Comparison of ENCODE assay signal across 1 cellular context in the genomic region with DNA sequence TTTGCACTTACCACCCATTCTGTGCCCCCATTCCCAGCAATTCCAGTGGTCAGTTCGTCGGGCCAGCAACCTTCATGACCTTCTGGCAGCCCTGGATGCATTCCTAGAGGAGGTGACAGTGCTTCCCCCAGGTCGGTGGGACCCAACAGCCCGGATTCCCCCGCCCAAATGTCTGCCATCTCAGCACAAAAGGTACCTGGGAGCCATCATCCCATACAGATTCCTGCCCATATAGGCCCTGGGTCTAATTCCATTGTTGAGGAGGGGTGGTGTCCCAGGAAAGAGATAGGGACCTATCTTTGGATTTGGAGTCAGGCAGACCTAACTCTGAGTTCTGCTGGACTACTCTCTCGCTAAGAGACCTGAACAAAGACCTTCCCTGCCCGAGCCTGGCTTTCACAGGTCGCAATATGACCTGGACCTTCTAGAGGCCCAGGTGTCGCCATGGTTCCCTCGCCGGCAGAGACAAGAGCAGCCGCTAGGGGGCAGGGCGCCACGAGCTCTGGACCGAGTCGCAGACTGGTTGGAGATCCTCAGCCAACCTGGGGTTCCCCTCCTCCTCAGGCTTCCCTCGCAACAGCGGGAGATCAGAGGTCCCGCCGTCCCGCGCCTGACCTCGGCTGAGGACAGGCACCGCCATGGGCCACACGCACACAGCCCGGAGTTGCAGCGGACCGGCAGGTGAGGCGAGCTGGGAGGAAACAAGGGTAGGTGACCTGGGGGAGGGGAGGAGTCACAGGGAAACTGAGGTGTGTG.
A peak's percentile ranks its signal among the peaks of the same experiment; 100 is the strongest.
TF ChIP-seq lines count a peak whose summit lies in the region.

No MANE protein-coding gene starts in this region.

TF ChIP-seq in K562, 482 proteins besides CTCF, POLR2A, EP300 and RAD21 (continued from another document and continues in another):
- TF ChIP-seq, protein P1, sequence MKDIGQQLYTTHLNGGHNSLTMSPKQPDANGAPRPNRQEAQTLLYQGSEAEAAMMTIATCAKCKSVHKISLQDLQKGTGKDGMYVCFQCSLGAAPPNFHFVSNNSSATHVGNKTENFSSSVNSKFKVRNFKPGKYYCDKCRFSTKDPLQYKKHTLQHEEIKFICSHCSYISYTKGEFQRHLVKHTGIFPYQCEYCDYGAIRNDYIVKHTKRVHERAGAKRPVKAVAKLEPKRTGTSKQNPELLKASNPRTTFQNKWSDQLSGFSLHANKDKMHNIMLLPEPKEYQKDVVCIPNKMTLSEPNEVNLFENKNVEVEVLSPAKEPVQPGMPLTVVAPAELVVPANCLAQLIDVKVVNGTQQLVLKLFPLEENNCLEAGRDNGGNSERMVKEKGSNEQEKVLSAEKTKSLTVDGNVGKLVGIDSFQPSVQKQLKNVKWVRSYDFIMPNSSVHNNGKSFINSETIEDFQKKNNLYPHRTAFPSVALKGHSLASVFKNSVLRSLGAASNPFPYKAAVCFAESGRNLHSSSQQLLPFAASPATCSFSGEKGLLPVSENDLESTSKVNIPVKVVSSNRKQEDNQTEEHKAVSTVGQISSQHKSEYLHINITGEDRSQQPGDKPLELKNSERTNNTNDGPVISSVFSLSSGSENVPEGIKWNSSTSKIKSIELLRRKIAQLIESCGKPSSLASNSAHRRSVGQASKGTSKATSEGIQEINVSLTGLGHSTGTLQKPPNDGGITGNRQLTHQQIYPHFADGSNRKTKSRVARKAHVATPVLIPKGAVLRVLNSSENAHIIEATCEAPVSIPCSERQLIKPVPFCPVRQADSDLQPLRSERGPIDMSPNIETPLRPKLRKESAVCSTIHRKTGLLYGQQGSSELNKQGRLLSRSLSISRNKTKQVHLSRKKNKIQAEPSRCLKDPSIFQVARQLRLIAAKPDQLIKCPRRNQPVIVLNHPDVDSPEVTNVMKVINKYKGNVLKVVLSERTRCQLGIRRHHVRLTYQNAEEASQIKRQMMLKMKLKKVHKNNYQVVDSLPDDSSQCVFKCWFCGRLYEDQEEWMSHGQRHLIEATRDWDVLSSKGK (CRISPR knock-in tag; IDR thresholded peaks at IDR 0.05) = no peak
- TF ChIP-seq SMC3 (conservative IDR thresholded peaks at IDR 0.05; ENCODE audit: insufficient read depth, low read depth, low read length) (peak; percentile 73), DIDO1 (tag; IDR thresholded peaks at IDR 0.05; ENCODE audit: low read depth) (no peak), SRSF3 (IDR thresholded peaks at IDR 0.05; ENCODE audit: insufficient read depth, low read length) (no peak), TARDBP (IDR thresholded peaks at IDR 0.05) (0 out of 2 replicates have a peak, but pooled peaks have one; percentile 37), ESRRB (CRISPR knock-in tag; IDR thresholded peaks at IDR 0.05; ENCODE audit: borderline replicate concordance) (no peak), FOXJ3 (CRISPR knock-in tag; IDR thresholded peaks at IDR 0.05) (no peak), CHD2 (IDR thresholded peaks at IDR 0.05; ENCODE audit: low read depth, low read length) (peak; percentile 10; the same call in 1 of the 2 replicates), PBX2 (CRISPR knock-in tag; IDR thresholded peaks at IDR 0.05; ENCODE audit: low read depth) (no peak), PBX2 (tag; conservative IDR thresholded peaks at IDR 0.05; ENCODE audit: low read depth) (no peak), ZNF512 (tag; IDR thresholded peaks at IDR 0.05) (no peak), SMAD3 (CRISPR knock-in tag; conservative IDR thresholded peaks at IDR 0.05) (no peak), SIX5 (IDR thresholded peaks at IDR 0.05; ENCODE audit: borderline replicate concordance in 1 of 2, insufficient read depth in 1 of 2, low read depth in 1 of 2, low read length in 2 of 2) (no peak), NCOA4 (IDR thresholded peaks at IDR 0.05; ENCODE audit: partially characterized antibody) (no peak), HCFC1 (IDR thresholded peaks at IDR 0.05; ENCODE audit: low read depth, low read length) (0 out of 2 replicates have a peak, but pooled peaks have one; percentile 21), TRIM25 (IDR thresholded peaks at IDR 0.05; ENCODE audit: borderline replicate concordance) (no peak)
- TF ChIP-seq, protein P2, sequence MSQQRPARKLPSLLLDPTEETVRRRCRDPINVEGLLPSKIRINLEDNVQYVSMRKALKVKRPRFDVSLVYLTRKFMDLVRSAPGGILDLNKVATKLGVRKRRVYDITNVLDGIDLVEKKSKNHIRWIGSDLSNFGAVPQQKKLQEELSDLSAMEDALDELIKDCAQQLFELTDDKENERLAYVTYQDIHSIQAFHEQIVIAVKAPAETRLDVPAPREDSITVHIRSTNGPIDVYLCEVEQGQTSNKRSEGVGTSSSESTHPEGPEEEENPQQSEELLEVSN (IDR thresholded peaks at IDR 0.05; ENCODE audit: borderline replicate concordance in 1 of 2, extremely low read depth in 1 of 2, insufficient read depth in 1 of 2, insufficient read length in 1 of 2, low read depth in 1 of 2, low read length in 1 of 2, poor library complexity in 1 of 2, severe bottlenecking in 1 of 2) = peak; percentile 30 to 61
- TF ChIP-seq, protein P3, sequence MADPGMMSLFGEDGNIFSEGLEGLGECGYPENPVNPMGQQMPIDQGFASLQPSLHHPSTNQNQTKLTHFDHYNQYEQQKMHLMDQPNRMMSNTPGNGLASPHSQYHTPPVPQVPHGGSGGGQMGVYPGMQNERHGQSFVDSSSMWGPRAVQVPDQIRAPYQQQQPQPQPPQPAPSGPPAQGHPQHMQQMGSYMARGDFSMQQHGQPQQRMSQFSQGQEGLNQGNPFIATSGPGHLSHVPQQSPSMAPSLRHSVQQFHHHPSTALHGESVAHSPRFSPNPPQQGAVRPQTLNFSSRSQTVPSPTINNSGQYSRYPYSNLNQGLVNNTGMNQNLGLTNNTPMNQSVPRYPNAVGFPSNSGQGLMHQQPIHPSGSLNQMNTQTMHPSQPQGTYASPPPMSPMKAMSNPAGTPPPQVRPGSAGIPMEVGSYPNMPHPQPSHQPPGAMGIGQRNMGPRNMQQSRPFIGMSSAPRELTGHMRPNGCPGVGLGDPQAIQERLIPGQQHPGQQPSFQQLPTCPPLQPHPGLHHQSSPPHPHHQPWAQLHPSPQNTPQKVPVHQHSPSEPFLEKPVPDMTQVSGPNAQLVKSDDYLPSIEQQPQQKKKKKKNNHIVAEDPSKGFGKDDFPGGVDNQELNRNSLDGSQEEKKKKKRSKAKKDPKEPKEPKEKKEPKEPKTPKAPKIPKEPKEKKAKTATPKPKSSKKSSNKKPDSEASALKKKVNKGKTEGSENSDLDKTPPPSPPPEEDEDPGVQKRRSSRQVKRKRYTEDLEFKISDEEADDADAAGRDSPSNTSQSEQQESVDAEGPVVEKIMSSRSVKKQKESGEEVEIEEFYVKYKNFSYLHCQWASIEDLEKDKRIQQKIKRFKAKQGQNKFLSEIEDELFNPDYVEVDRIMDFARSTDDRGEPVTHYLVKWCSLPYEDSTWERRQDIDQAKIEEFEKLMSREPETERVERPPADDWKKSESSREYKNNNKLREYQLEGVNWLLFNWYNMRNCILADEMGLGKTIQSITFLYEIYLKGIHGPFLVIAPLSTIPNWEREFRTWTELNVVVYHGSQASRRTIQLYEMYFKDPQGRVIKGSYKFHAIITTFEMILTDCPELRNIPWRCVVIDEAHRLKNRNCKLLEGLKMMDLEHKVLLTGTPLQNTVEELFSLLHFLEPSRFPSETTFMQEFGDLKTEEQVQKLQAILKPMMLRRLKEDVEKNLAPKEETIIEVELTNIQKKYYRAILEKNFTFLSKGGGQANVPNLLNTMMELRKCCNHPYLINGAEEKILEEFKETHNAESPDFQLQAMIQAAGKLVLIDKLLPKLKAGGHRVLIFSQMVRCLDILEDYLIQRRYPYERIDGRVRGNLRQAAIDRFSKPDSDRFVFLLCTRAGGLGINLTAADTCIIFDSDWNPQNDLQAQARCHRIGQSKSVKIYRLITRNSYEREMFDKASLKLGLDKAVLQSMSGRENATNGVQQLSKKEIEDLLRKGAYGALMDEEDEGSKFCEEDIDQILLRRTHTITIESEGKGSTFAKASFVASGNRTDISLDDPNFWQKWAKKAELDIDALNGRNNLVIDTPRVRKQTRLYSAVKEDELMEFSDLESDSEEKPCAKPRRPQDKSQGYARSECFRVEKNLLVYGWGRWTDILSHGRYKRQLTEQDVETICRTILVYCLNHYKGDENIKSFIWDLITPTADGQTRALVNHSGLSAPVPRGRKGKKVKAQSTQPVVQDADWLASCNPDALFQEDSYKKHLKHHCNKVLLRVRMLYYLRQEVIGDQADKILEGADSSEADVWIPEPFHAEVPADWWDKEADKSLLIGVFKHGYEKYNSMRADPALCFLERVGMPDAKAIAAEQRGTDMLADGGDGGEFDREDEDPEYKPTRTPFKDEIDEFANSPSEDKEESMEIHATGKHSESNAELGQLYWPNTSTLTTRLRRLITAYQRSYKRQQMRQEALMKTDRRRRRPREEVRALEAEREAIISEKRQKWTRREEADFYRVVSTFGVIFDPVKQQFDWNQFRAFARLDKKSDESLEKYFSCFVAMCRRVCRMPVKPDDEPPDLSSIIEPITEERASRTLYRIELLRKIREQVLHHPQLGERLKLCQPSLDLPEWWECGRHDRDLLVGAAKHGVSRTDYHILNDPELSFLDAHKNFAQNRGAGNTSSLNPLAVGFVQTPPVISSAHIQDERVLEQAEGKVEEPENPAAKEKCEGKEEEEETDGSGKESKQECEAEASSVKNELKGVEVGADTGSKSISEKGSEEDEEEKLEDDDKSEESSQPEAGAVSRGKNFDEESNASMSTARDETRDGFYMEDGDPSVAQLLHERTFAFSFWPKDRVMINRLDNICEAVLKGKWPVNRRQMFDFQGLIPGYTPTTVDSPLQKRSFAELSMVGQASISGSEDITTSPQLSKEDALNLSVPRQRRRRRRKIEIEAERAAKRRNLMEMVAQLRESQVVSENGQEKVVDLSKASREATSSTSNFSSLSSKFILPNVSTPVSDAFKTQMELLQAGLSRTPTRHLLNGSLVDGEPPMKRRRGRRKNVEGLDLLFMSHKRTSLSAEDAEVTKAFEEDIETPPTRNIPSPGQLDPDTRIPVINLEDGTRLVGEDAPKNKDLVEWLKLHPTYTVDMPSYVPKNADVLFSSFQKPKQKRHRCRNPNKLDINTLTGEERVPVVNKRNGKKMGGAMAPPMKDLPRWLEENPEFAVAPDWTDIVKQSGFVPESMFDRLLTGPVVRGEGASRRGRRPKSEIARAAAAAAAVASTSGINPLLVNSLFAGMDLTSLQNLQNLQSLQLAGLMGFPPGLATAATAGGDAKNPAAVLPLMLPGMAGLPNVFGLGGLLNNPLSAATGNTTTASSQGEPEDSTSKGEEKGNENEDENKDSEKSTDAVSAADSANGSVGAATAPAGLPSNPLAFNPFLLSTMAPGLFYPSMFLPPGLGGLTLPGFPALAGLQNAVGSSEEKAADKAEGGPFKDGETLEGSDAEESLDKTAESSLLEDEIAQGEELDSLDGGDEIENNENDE (IDR thresholded peaks at IDR 0.05; ENCODE audit: low read depth, low read length) = no peak
- TF ChIP-seq, protein P4, sequence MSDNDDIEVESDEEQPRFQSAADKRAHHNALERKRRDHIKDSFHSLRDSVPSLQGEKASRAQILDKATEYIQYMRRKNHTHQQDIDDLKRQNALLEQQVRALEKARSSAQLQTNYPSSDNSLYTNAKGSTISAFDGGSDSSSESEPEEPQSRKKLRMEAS (CRISPR knock-in tag; IDR thresholded peaks at IDR 0.05) = peak; percentile 69
